9 cellular contexts compared by ENCODE assay signal in the genomic region with DNA sequence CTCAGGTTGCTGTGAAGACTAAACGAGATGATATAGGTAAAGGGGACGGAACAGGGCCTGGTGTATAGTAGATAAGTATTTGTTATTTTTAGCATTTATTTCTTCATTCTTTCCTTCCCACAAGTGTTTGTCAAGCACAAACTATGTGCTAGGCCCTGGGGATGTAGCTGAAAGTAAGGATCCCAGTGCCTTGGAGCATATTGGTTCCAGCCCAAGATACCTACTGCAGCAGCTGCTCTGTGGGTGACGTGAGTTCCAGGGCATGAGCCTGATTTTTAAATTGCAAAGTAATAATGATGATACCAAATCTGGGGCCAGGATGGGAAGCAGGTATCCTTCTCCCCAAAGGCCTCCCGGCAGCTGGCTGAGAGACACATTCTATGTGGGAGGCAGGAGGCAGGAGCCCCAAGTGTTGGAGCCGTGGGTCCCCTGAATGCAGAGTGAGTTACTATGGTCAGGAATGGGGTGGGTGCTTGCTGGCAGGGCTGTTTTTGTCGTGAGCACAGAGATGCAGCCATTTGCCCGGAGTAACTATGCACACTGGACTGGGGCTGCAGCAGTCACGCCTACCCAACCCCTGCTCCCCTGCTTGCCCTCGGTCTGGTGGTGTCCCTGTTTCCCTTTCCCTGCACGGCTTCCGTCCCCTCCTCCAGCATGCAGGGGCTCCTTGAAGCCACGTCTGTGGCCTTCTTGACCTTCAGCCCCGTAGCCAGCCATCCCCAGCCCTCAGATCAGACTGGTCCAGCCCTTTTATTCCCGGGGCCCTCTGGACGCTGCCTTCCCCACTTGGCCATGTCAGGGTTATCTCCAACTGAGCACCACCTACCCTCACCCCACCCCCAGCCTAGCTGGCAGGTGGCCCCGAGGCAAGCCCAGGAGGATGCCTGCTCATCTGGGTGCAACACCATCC. TPM values are rescaled to one million over a fixed set of nuclear protein-coding genes. Genes with fewer than 3 reads are reported as not detected.
A peak's percentile ranks its signal among the peaks of the same experiment; 100 is the strongest.
DNase-seq lines count a peak whose midpoint lies in the region; ATAC-seq and TF ChIP-seq lines count a peak whose summit lies in the region.
"Had no signal": no experiment of that assay in that cellular context is flagged by ENCODE, and none has a peak within 500 bp of the region (broad histone marks: within the 10 kb centered on the region; RNA-seq: fewer than 3 reads in every experiment).

No MANE protein-coding gene starts in this region.

- H3K27ac Mint-ChIP-seq in activated CD4-positive, alpha-beta T cell treated with anti-CD3 and anti-CD28 coated beads, Interleukin-2, amount 10 ng/mL, durations not matched to agents 7 days and 5 days: no peak overlapping the region

- peaks cover 3% of the 10 kb centered on the region for H3K4me1 ChIP-seq in osteoblast (ENCODE audit: insufficient read depth, low read length)

- H3K9me3 ChIP-seq in osteoblast (ENCODE audit: low read depth, low read length): no peaks in the 10 kb centered on the region

- TF ChIP-seq CTCF in BJ (IDR thresholded peaks at IDR 0.05; ENCODE audit: insufficient read depth, low read depth, low read length): no peak
- no peak for TF ChIP-seq CTCF in osteoblast (IDR thresholded peaks at IDR 0.05; ENCODE audit: extremely low read depth, low read depth, low read length)
- no peak for TF ChIP-seq CTCF in GM20000 (IDR thresholded peaks at IDR 0.05; ENCODE audit: extremely low read depth, missing control alignments)

- H3K36me3 Mint-ChIP-seq in activated CD4-positive, alpha-beta T cell treated with anti-CD3 and anti-CD28 coated beads, Interleukin-2, amount 10 ng/mL, durations not matched to agents 7 days and 5 days (ENCODE audit: low read depth): no peaks in the 10 kb centered on the region

- no peaks in the 10 kb centered on the region for H4K20me1 ChIP-seq in osteoblast (ENCODE audit: insufficient read depth, low read length)

- DNase-seq in BJ (ENCODE audit: low read depth) (peak; percentile 71), HCEC 1CT (peak; percentile 6), ecto neural progenitor cell (ENCODE audit: low spot score) (peak; percentile 46), osteoblast (ENCODE audit: insufficient read length, low spot score, missing footprints) (peak; percentile 95), GM20000 (ENCODE audit: low spot score) (no peak), MV-4-11 (lab: John Stamatoyannopoulos, UW) (no peak)
- no peak for DNase-seq in activated CD4-positive, alpha-beta T cell treated with anti-CD3 and anti-CD28 coated beads, Interleukin-2, amount 10 ng/mL, durations not matched to agents 7 days and 5 days

- CTCF ChIA-PET in BJ (lab: Yijun Ruan, JAX): interaction anchor here (0.6 to 1.6 kb wide), 4 partner anchors 12 to 123 kb away, joined by 3 read pairs; no protein-coding TSS in a partner anchor
- CTCF ChIA-PET in activated CD4-positive, alpha-beta T cell treated with anti-CD3 and anti-CD28 coated beads, Interleukin-2, amount 10 ng/mL, durations not matched to agents 7 days and 5 days (lab: Charles Lee): no interaction called here

- no peaks in the 10 kb centered on the region for H3K79me2 ChIP-seq in osteoblast (ENCODE audit: insufficient read depth, low read length)

- no peak for ATAC-seq in HG03354 (IDR thresholded peaks at IDR 0.05; ENCODE audit: poor library complexity, severe bottlenecking, unreplicated experiment)

- H3K4me2 ChIP-seq in osteoblast (ENCODE audit: insufficient read depth, low read length): no peak overlapping the region

- no peaks in the 10 kb centered on the region for H3K27me3 Mint-ChIP-seq in activated CD4-positive, alpha-beta T cell treated with anti-CD3 and anti-CD28 coated beads, Interleukin-2, amount 10 ng/mL, durations not matched to agents 7 days and 5 days

- H3K4me1 Mint-ChIP-seq in activated CD4-positive, alpha-beta T cell treated with anti-CD3 and anti-CD28 coated beads, Interleukin-2, amount 10 ng/mL, durations not matched to agents 7 days and 5 days: no peaks in the 10 kb centered on the region
- H3K4me1 Mint-ChIP-seq: neural crest cell had no signal

- H3K9me3 Mint-ChIP-seq in activated CD4-positive, alpha-beta T cell treated with anti-CD3 and anti-CD28 coated beads, Interleukin-2, amount 10 ng/mL, durations not matched to agents 7 days and 5 days: no peaks in the 10 kb centered on the region
- H3K9me3 Mint-ChIP-seq: neural crest cell had no signal

- POLR2A ChIA-PET in BJ (lab: Charles Lee): no interaction called here
- POLR2A ChIA-PET in activated CD4-positive, alpha-beta T cell treated with anti-CD3 and anti-CD28 coated beads, Interleukin-2, amount 10 ng/mL, durations not matched to agents 7 days and 5 days (lab: Charles Lee): no interaction called here

- no peak overlapping the region for H2AFZ ChIP-seq in osteoblast (ENCODE audit: low read length)

- H3K27ac ChIP-seq in osteoblast (ENCODE audit: low read depth, low read length): no peak overlapping the region

- H3K36me3 ChIP-seq in BJ (ENCODE audit: control insufficient read depth, insufficient read depth, low read length) (no peaks in the 10 kb centered on the region), osteoblast (ENCODE audit: insufficient read depth, low read length) (no peaks in the 10 kb centered on the region)

- H3K27me3 ChIP-seq in BJ (ENCODE audit: control insufficient read depth, insufficient read depth, low read length): no peaks in the 10 kb centered on the region; the same call in 1 of the 2 replicates
- peaks cover 10% of the 10 kb centered on the region for H3K27me3 ChIP-seq in osteoblast (ENCODE audit: insufficient read depth, low read length)

- H3K4me3 Mint-ChIP-seq in activated CD4-positive, alpha-beta T cell treated with anti-CD3 and anti-CD28 coated beads, Interleukin-2, amount 10 ng/mL, durations not matched to agents 7 days and 5 days: no peak overlapping the region
- H3K4me3 Mint-ChIP-seq: neural crest cell had no signal

- H3K4me3 ChIP-seq in BJ (ENCODE audit: low read depth, low read length) (no peak overlapping the region), osteoblast (ENCODE audit: insufficient read depth, low read length) (no peak overlapping the region)

RNA-seq across cellular contexts. Expression of a gene that starts 52.4 kb away (rescaled TPM):
- polyA plus RNA-seq in BJ (2011; rRNA removed): 3.3 and 3.9 TPM in 2 replicates
- polyA minus RNA-seq in BJ (2011; rRNA and poly(A)+ RNA removed): 2.9 and 5.1 TPM in 2 replicates
- under 0.01 and 0.29 TPM in 2 replicates for total RNA-seq in osteoblast
- not detected for total RNA-seq in activated CD4-positive, alpha-beta T cell treated with anti-CD3 and anti-CD28 coated beads, Interleukin-2, amount 10 ng/mL, durations not matched to agents 7 days and 5 days

Comparison
In these comparisons a context has a peak if more than half of its experiments do, and no peak if none do; other contexts are left out.
1. DNase-seq: peak in BJ (single experiment), HCEC 1CT (single experiment), ecto neural progenitor cell (single experiment) and osteoblast (single experiment); none in GM20000 (single experiment), MV-4-11 (single experiment) and activated CD4-positive, alpha-beta T cell treated with anti-CD3 and anti-CD28 coated beads, Interleukin-2, amount 10 ng/mL, durations not matched to agents 7 days and 5 days (single experiment).